1 cellular context compared by ENCODE assay signal in genomic region chr2:218129756-218130155, GRCh38.
TF ChIP-seq lines count a peak whose summit lies in the region.

No MANE protein-coding gene starts in this region.

TF ChIP-seq in IMR-90, 13 proteins besides CTCF, POLR2A, EP300 and RAD21 (continued from another document):
- TF ChIP-seq BHLHE40 (IDR thresholded peaks at IDR 0.05; ENCODE audit: low read depth, low read length) (no peak), SMC3 (IDR thresholded peaks at IDR 0.05; ENCODE audit: low read depth, low read length) (no peak), MXI1 (IDR thresholded peaks at IDR 0.05; ENCODE audit: borderline replicate concordance, low read depth, low read length) (no peak), ELK1 (IDR thresholded peaks at IDR 0.05; ENCODE audit: borderline replicate concordance, low read depth, low read length) (no peak), MAFK (IDR thresholded peaks at IDR 0.05; ENCODE audit: low read depth, low read length) (no peak), RCOR1 (IDR thresholded peaks at IDR 0.05; ENCODE audit: insufficient replicate concordance, low read length) (no peak), CEBPB (IDR thresholded peaks at IDR 0.05; ENCODE audit: low read depth, low read length) (no peak), NFE2L2 (IDR thresholded peaks at IDR 0.05; ENCODE audit: low read depth, low read length) (no peak), CHD1 (IDR thresholded peaks at IDR 0.05; ENCODE audit: low read depth, low read length) (no peak), MAZ (IDR thresholded peaks at IDR 0.05; ENCODE audit: borderline replicate concordance, low read depth, low read length) (no peak), FOS (IDR thresholded peaks at IDR 0.05; ENCODE audit: low read depth, low read length) (no peak), RFX5 (IDR thresholded peaks at IDR 0.05; ENCODE audit: low read depth, low read length) (no peak)
